Comparison of ENCODE assay signal across 14 cellular contexts in genomic region chr3:36408146-36408545, GRCh38. TPM values are rescaled to one million over a fixed set of nuclear protein-coding genes. Genes with fewer than 3 reads are reported as not detected.
DNase-seq lines count a peak whose midpoint lies in the region; ATAC-seq, FAIRE-seq and TF ChIP-seq lines count a peak whose summit lies in the region.
"Had no signal": no experiment of that assay in that cellular context is flagged by ENCODE, and none has a peak within 500 bp of the region (broad histone marks: within the 10 kb centered on the region; RNA-seq: fewer than 3 reads in every experiment).

No MANE protein-coding gene starts in this region.

- H3K4me3 Mint-ChIP-seq in astrocyte (ENCODE audit: unreplicated experiment): peak overlapping the region; percentile 0
- no peak overlapping the region for H3K4me3 Mint-ChIP-seq in activated T-cell treated with anti-CD3 and anti-CD28 coated beads, Interleukin-2, amount 50 U/mL, for 4 hours
- H3K4me3 Mint-ChIP-seq: brain had no signal

- H3K27me3 Mint-ChIP-seq in astrocyte (ENCODE audit: low read depth, unreplicated experiment): no peaks in the 10 kb centered on the region
- peaks cover 3% of the 10 kb centered on the region for H3K27me3 Mint-ChIP-seq in activated T-cell treated with anti-CD3 and anti-CD28 coated beads, Interleukin-2, amount 50 U/mL, for 4 hours (ENCODE audit: low read depth)
- H3K27me3 Mint-ChIP-seq: brain had no signal

- H3K36me3 ChIP-seq in astrocyte (ENCODE audit: insufficient read depth, low read length): peaks cover 4% of the 10 kb centered on the region
- H3K36me3 ChIP-seq in effector memory CD4-positive, alpha-beta T cell (ENCODE audit: control insufficient read depth, insufficient read depth, low read length): no peaks in the 10 kb centered on the region
- H3K36me3 ChIP-seq: MG63, tibial nerve had no signal

- no peak overlapping the region for H3K9ac ChIP-seq in astrocyte (ENCODE audit: low read length)

- FAIRE-seq in astrocyte (lab: Jason Lieb, UNC): no peak
- FAIRE-seq: endothelial cell of umbilical vein had no signal

- no peak overlapping the region for H2AFZ ChIP-seq in astrocyte (ENCODE audit: low read depth, low read length)

- no peak overlapping the region for H3K4me2 ChIP-seq in astrocyte (ENCODE audit: low read length)

- no peak for TF ChIP-seq CTCF in astrocyte (IDR thresholded peaks at IDR 0.05; ENCODE audit: insufficient read depth, low read depth, low read length)

- no peaks in the 10 kb centered on the region for H3K27me3 ChIP-seq in astrocyte (ENCODE audit: insufficient read depth, low read length)
- H3K27me3 ChIP-seq in effector memory CD4-positive, alpha-beta T cell (replicated peaks; ENCODE audit: control insufficient read depth, insufficient read depth, low read length, poor library complexity, severe bottlenecking): no peaks in the 10 kb centered on the region
- H3K27me3 ChIP-seq: MG63, tibial nerve had no signal

- no peaks in the 10 kb centered on the region for H3K9me3 ChIP-seq in astrocyte (ENCODE audit: insufficient read depth, low read depth, low read length)
- H3K9me3 ChIP-seq in effector memory CD4-positive, alpha-beta T cell (ENCODE audit: control insufficient read depth, low read length): no peaks in the 10 kb centered on the region
- H3K9me3 ChIP-seq: MG63, tibial nerve had no signal

- peaks cover 4% of the 10 kb centered on the region for H3K4me1 ChIP-seq in astrocyte (ENCODE audit: insufficient read depth, low read length)
- no peaks in the 10 kb centered on the region for H3K4me1 ChIP-seq in effector memory CD4-positive, alpha-beta T cell (ENCODE audit: control insufficient read depth, insufficient read depth, low read length, poor library complexity, severe bottlenecking)
- H3K4me1 ChIP-seq: tibial nerve had no signal

- no peak overlapping the region for H3K27ac ChIP-seq in astrocyte (ENCODE audit: low read depth, low read length)
- no peak overlapping the region for H3K27ac ChIP-seq in effector memory CD4-positive, alpha-beta T cell (ENCODE audit: insufficient read depth, low read length, poor library complexity, severe bottlenecking)
- H3K27ac ChIP-seq: SK-N-MC, tibial nerve had no signal

- H3K4me3 ChIP-seq in astrocyte (ENCODE audit: insufficient read depth, low read depth, low read length): no peak overlapping the region
- H3K4me3 ChIP-seq in effector memory CD4-positive, alpha-beta T cell (ENCODE audit: insufficient read depth, low read depth, low read length, poor library complexity, severe bottlenecking): no peak overlapping the region
- H3K4me3 ChIP-seq: MG63, SK-N-MC, tibial nerve had no signal

- peaks cover 4% of the 10 kb centered on the region for H3K79me2 ChIP-seq in astrocyte (ENCODE audit: insufficient read depth, low read length)

- H4K20me1 ChIP-seq in astrocyte (ENCODE audit: insufficient read depth, low read length): no peaks in the 10 kb centered on the region

- peak; percentile 14 for DNase-seq in EH (ENCODE audit: low read depth)
- DNase-seq in Kasumi-1 (lab: John Stamatoyannopoulos, UW): peak; percentile 27 to 54
- DNase-seq in astrocyte (ENCODE audit: low read depth): no peak
- peak; percentile 17 for DNase-seq in left kidney (ENCODE audit: low read depth, low spot score)
- no peak for DNase-seq in NCI-H2196 treated with DMSO at 0.1 percent for 48 hours (lab: John Stamatoyannopoulos, UW; ENCODE audit: unreplicated experiment)
- DNase-seq in activated T-cell treated with anti-CD3 and anti-CD28 coated beads, Interleukin-2, amount 50 U/mL, for 4 hours: no peak
- DNase-seq in effector memory CD4-positive, alpha-beta T cell: no peak
- DNase-seq: MG63, NCI-H524 had no signal

- H3K4me1 Mint-ChIP-seq in astrocyte (ENCODE audit: low read depth, unreplicated experiment): peaks cover 24% of the 10 kb centered on the region
- no peaks in the 10 kb centered on the region for H3K4me1 Mint-ChIP-seq in activated T-cell treated with anti-CD3 and anti-CD28 coated beads, Interleukin-2, amount 50 U/mL, for 4 hours (ENCODE audit: low read depth)
- H3K4me1 Mint-ChIP-seq: brain had no signal

- peaks cover 3% of the 10 kb centered on the region for H3K36me3 Mint-ChIP-seq in astrocyte (ENCODE audit: low read depth, unreplicated experiment)
- H3K36me3 Mint-ChIP-seq in activated T-cell treated with anti-CD3 and anti-CD28 coated beads, Interleukin-2, amount 50 U/mL, for 4 hours (ENCODE audit: insufficient read depth): no peaks in the 10 kb centered on the region
- H3K36me3 Mint-ChIP-seq: brain had no signal

- H3K9me3 Mint-ChIP-seq in astrocyte (ENCODE audit: unreplicated experiment): peaks cover 4% of the 10 kb centered on the region
- H3K9me3 Mint-ChIP-seq in activated T-cell treated with anti-CD3 and anti-CD28 coated beads, Interleukin-2, amount 50 U/mL, for 4 hours: no peaks in the 10 kb centered on the region
- H3K9me3 Mint-ChIP-seq: brain had no signal

- H3K27ac Mint-ChIP-seq in astrocyte (ENCODE audit: unreplicated experiment): peak overlapping the region; percentile 50

- ATAC-seq in GM18873 (IDR thresholded peaks at IDR 0.05; ENCODE audit: low FRiP score, unreplicated experiment): no peak
- ATAC-seq in activated T-cell treated with anti-CD3 and anti-CD28 coated beads, Interleukin-2, amount 50 U/mL, for 4 hours: no peak

RNA-seq across cellular contexts. Expression of gene STAC, which starts 27.8 kb away (rescaled TPM):
- total RNA-seq in astrocyte: 7.1 and 9.4 TPM in 2 replicates
- not detected for total RNA-seq in activated T-cell treated with anti-CD3 and anti-CD28 coated beads, Interleukin-2, amount 50 U/mL, for 4 hours

Comparison
In these comparisons a context has a peak if more than half of its experiments do, and no peak if none do; other contexts are left out.
1. DNase-seq: peak in EH (single experiment), Kasumi-1 (2 of 2) and left kidney (single experiment); none in astrocyte (single experiment), NCI-H2196 treated with DMSO at 0.1 percent for 48 hours (single experiment), activated T-cell treated with anti-CD3 and anti-CD28 coated beads, Interleukin-2, amount 50 U/mL, for 4 hours (single experiment) and effector memory CD4-positive, alpha-beta T cell (0 of 3).